In the genomic region with DNA sequence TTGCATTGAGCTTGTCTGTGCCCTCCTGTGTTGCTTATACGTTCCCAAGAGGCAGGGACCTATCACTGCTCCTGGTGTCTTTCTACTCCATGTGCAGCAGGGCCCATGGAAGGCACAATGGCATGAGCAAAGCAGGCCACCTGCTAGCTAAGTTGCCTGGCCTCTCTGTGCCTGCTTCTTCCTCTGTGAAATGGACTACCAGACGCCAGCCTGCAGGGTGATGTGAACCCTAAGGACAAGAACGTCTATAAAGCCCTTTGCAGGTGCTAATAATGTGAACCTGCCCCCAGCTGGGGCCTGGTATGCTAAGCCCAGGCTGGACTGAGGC, we compare ENCODE assay signal across 14 cellular contexts. TPM values are rescaled to one million over a fixed set of nuclear protein-coding genes. Genes with fewer than 3 reads are reported as not detected.
DNase-seq lines count a peak whose midpoint lies in the region; ATAC-seq, FAIRE-seq and TF ChIP-seq lines count a peak whose summit lies in the region.
"Had no signal": no experiment of that assay in that cellular context is flagged by ENCODE, and none has a peak within 500 bp of the region (broad histone marks: within the 10 kb centered on the region; RNA-seq: fewer than 3 reads in every experiment).

No MANE protein-coding gene starts in this region.

- no peaks in the 10 kb centered on the region for H3F3A ChIP-seq in Loucy (ENCODE audit: low read depth)

- intact Hi-C loops in kidney (cut with DNase I) = no loop called here

- H3K9me3 Mint-ChIP-seq in activated naive CD8-positive, alpha-beta T cell treated with anti-CD3 and anti-CD28 coated beads, Interleukin-2, amount 10 ng/mL, durations not matched to agents 7 days and 5 days = no peaks in the 10 kb centered on the region
- no peaks in the 10 kb centered on the region for H3K9me3 Mint-ChIP-seq in activated naive CD8-positive, alpha-beta T cell treated with anti-CD3 and anti-CD28 coated beads, Interleukin-2, amount 50 U/mL, for 24 hours
- no peaks in the 10 kb centered on the region for H3K9me3 Mint-ChIP-seq in stimulated activated memory B cell treated with anti-CD40 and anti-IgM and Interleukin-4, amounts not matched to agents 10 μg/mL and 1 μg/mL and 100 μg/mL, for 72 hours

- ATAC-seq in activated naive CD8-positive, alpha-beta T cell treated with anti-CD3 and anti-CD28 coated beads, Interleukin-2, amount 10 ng/mL, durations not matched to agents 7 days and 5 days (ENCODE audit: low read depth) = no peak
- no peak for ATAC-seq in activated naive CD8-positive, alpha-beta T cell treated with anti-CD3 and anti-CD28 coated beads, Interleukin-2, amount 50 U/mL, for 24 hours
- no peak for ATAC-seq in stimulated activated memory B cell treated with anti-CD40 and anti-IgM and Interleukin-4, amounts not matched to agents 10 μg/mL and 1 μg/mL and 100 μg/mL, for 72 hours
- ATAC-seq in HG02642 (IDR thresholded peaks at IDR 0.05; ENCODE audit: poor library complexity, unreplicated experiment) (no peak), GM19035 (IDR thresholded peaks at IDR 0.05; ENCODE audit: unreplicated experiment) (no peak), GM18868 (IDR thresholded peaks at IDR 0.05; ENCODE audit: unreplicated experiment) (no peak)
- ATAC-seq: HCT116 had no signal

- peak overlapping the region; percentile 38 for H3K9ac ChIP-seq in Loucy (ENCODE audit: low read depth, low read length, poor library complexity, severe bottlenecking)
- H3K9ac ChIP-seq in kidney (ENCODE audit: low read length in 2 of 2) = peak overlapping the region in 1 of 2 donors; percentile 53

- peak overlapping the region; percentile 65 for H3K27ac Mint-ChIP-seq in activated naive CD8-positive, alpha-beta T cell treated with anti-CD3 and anti-CD28 coated beads, Interleukin-2, amount 10 ng/mL, durations not matched to agents 7 days and 5 days
- no peak overlapping the region for H3K27ac Mint-ChIP-seq in activated naive CD8-positive, alpha-beta T cell treated with anti-CD3 and anti-CD28 coated beads, Interleukin-2, amount 50 U/mL, for 24 hours
- peak overlapping the region; percentile 82 for H3K27ac Mint-ChIP-seq in stimulated activated memory B cell treated with anti-CD40 and anti-IgM and Interleukin-4, amounts not matched to agents 10 μg/mL and 1 μg/mL and 100 μg/mL, for 72 hours

- peaks cover 20% of the 10 kb centered on the region for H3K4me1 Mint-ChIP-seq in activated naive CD8-positive, alpha-beta T cell treated with anti-CD3 and anti-CD28 coated beads, Interleukin-2, amount 10 ng/mL, durations not matched to agents 7 days and 5 days
- H3K4me1 Mint-ChIP-seq in activated naive CD8-positive, alpha-beta T cell treated with anti-CD3 and anti-CD28 coated beads, Interleukin-2, amount 50 U/mL, for 24 hours = peaks cover 33% of the 10 kb centered on the region
- H3K4me1 Mint-ChIP-seq in stimulated activated memory B cell treated with anti-CD40 and anti-IgM and Interleukin-4, amounts not matched to agents 10 μg/mL and 1 μg/mL and 100 μg/mL, for 72 hours = peaks cover 79% of the 10 kb centered on the region

- peak overlapping the region; percentile 82 to 83 for H3K27ac ChIP-seq in kidney (ENCODE audit: low read depth in 2 of 2, low read length in 2 of 2)
- H3K27ac ChIP-seq: esophagus muscularis mucosa, SJCRH30, testis had no signal

- FAIRE-seq in kidney (lab: Jason Lieb, UNC) = no peak

- H3K36me3 ChIP-seq in Loucy (ENCODE audit: insufficient read depth, low read length) (peaks cover 25% of the 10 kb centered on the region; the same call in 1 of the 2 replicates), kidney (ENCODE audit: control insufficient read depth in 1 of 2, insufficient read depth in 2 of 2, low read length in 2 of 2) (peaks cover 23 to 30% of the 10 kb centered on the region in 2 donors)

- H3K79me2 ChIP-seq in Loucy (ENCODE audit: insufficient read depth, low read length) = peaks cover 68% of the 10 kb centered on the region

- peaks cover 31% of the 10 kb centered on the region for H4K20me1 ChIP-seq in Loucy (ENCODE audit: insufficient read depth, low read length, poor library complexity, severe bottlenecking)

- H3K27me3 Mint-ChIP-seq in activated naive CD8-positive, alpha-beta T cell treated with anti-CD3 and anti-CD28 coated beads, Interleukin-2, amount 10 ng/mL, durations not matched to agents 7 days and 5 days = no peaks in the 10 kb centered on the region
- H3K27me3 Mint-ChIP-seq in activated naive CD8-positive, alpha-beta T cell treated with anti-CD3 and anti-CD28 coated beads, Interleukin-2, amount 50 U/mL, for 24 hours = no peaks in the 10 kb centered on the region
- H3K27me3 Mint-ChIP-seq in stimulated activated memory B cell treated with anti-CD40 and anti-IgM and Interleukin-4, amounts not matched to agents 10 μg/mL and 1 μg/mL and 100 μg/mL, for 72 hours = no peaks in the 10 kb centered on the region

- H3K27me3 ChIP-seq in Loucy (ENCODE audit: insufficient read depth, low read length, poor library complexity, severe bottlenecking) = peaks cover 4% of the 10 kb centered on the region
- H3K27me3 ChIP-seq: esophagus muscularis mucosa, SJCRH30, testis had no signal

- H3K4me1 ChIP-seq in Loucy (ENCODE audit: insufficient read depth, low read length, poor library complexity, severe bottlenecking) (peaks cover 32% of the 10 kb centered on the region), kidney (ENCODE audit: control insufficient read depth in 1 of 2, insufficient read depth in 1 of 2, low read depth in 1 of 2, low read length in 2 of 2) (peaks cover 39 to 47% of the 10 kb centered on the region in 2 donors)

- peaks cover 13% of the 10 kb centered on the region for H3K36me3 Mint-ChIP-seq in activated naive CD8-positive, alpha-beta T cell treated with anti-CD3 and anti-CD28 coated beads, Interleukin-2, amount 10 ng/mL, durations not matched to agents 7 days and 5 days
- peaks cover 30% of the 10 kb centered on the region for H3K36me3 Mint-ChIP-seq in activated naive CD8-positive, alpha-beta T cell treated with anti-CD3 and anti-CD28 coated beads, Interleukin-2, amount 50 U/mL, for 24 hours (ENCODE audit: low read depth)
- peaks cover 41% of the 10 kb centered on the region for H3K36me3 Mint-ChIP-seq in stimulated activated memory B cell treated with anti-CD40 and anti-IgM and Interleukin-4, amounts not matched to agents 10 μg/mL and 1 μg/mL and 100 μg/mL, for 72 hours

- H3K4me2 ChIP-seq in Loucy (ENCODE audit: low read depth, low read length, poor library complexity, severe bottlenecking) = peak overlapping the region; percentile 88

- DNase-seq in activated naive CD8-positive, alpha-beta T cell treated with anti-CD3 and anti-CD28 coated beads, Interleukin-2, amount 10 ng/mL, durations not matched to agents 7 days and 5 days = no peak
- DNase-seq in activated naive CD8-positive, alpha-beta T cell treated with anti-CD3 and anti-CD28 coated beads, Interleukin-2, amount 50 U/mL, for 24 hours = no peak
- DNase-seq in kidney = no peak
- DNase-seq: DMS53, hippocampal formation, SJCRH30, testis had no signal

- POLR2A ChIA-PET in activated naive CD8-positive, alpha-beta T cell treated with anti-CD3 and anti-CD28 coated beads, Interleukin-2, amount 10 ng/mL, durations not matched to agents 7 days and 5 days (lab: Charles Lee) = interaction anchor here (1.2 kb wide), 1 partner anchor 13 kb away, joined by 3 read pairs; no protein-coding TSS in a partner anchor

- no peak overlapping the region for H3K4me3 Mint-ChIP-seq in activated naive CD8-positive, alpha-beta T cell treated with anti-CD3 and anti-CD28 coated beads, Interleukin-2, amount 10 ng/mL, durations not matched to agents 7 days and 5 days
- no peak overlapping the region for H3K4me3 Mint-ChIP-seq in activated naive CD8-positive, alpha-beta T cell treated with anti-CD3 and anti-CD28 coated beads, Interleukin-2, amount 50 U/mL, for 24 hours
- no peak overlapping the region for H3K4me3 Mint-ChIP-seq in stimulated activated memory B cell treated with anti-CD40 and anti-IgM and Interleukin-4, amounts not matched to agents 10 μg/mL and 1 μg/mL and 100 μg/mL, for 72 hours

- TF ChIP-seq CTCF in Loucy (conservative IDR thresholded peaks at IDR 0.05; ENCODE audit: low read length) = no peak
- TF ChIP-seq CTCF in kidney (IDR thresholded peaks at IDR 0.05; ENCODE audit: borderline replicate concordance, extremely low read depth, insufficient read depth) = no peak

- H3K9me2 ChIP-seq in Loucy (replicated peaks; ENCODE audit: low read depth, low read length) = no peaks in the 10 kb centered on the region

- H3K4me3 ChIP-seq in Loucy (ENCODE audit: low read length, poor library complexity, severe bottlenecking) (peak overlapping the region; percentile 17), kidney (ENCODE audit: low read length in 2 of 2) (peak overlapping the region in 1 of 2 donors; percentile 13)
- H3K4me3 ChIP-seq: esophagus muscularis mucosa, SJCRH30, testis had no signal

- H3K9me3 ChIP-seq in Loucy (ENCODE audit: insufficient read depth, low read depth, low read length) = no peaks in the 10 kb centered on the region
- no peaks in the 10 kb centered on the region for H3K9me3 ChIP-seq in kidney (ENCODE audit: control insufficient read depth in 1 of 2, low read length in 2 of 2)
- H3K9me3 ChIP-seq: esophagus muscularis mucosa, SJCRH30, testis had no signal

- H2AFZ ChIP-seq in Loucy (ENCODE audit: low read length) = no peak overlapping the region

RNA-seq across cellular contexts. Expression of gene GUCD1, which starts 4.1 kb away (rescaled TPM):
- 100 to 1,000 TPM; 103 to 104 TPM for total RNA-seq in activated naive CD8-positive, alpha-beta T cell treated with anti-CD3 and anti-CD28 coated beads, Interleukin-2, amount 10 ng/mL, durations not matched to agents 7 days and 5 days
- 150 TPM for total RNA-seq in kidney
- 111 TPM for polyA plus RNA-seq in kidney (ENCODE audit: insufficient read depth, low read depth, low replicate concordance)

RNA-seq across cellular contexts. Expression of gene SNRPD3, which starts 4.9 kb away (rescaled TPM):
- 100 to 1,000 TPM; 108 to 110 TPM for total RNA-seq in activated naive CD8-positive, alpha-beta T cell treated with anti-CD3 and anti-CD28 coated beads, Interleukin-2, amount 10 ng/mL, durations not matched to agents 7 days and 5 days
- total RNA-seq in kidney = 73.7 TPM
- polyA plus RNA-seq in kidney (ENCODE audit: insufficient read depth, low read depth, low replicate concordance) = 136 TPM

RNA-seq across cellular contexts. Expression of gene LRRC75B, which starts 42.0 kb away (rescaled TPM):
- total RNA-seq in activated naive CD8-positive, alpha-beta T cell treated with anti-CD3 and anti-CD28 coated beads, Interleukin-2, amount 10 ng/mL, durations not matched to agents 7 days and 5 days = 1 to 10 TPM; 2.2 to 3.2 TPM
- 47.6 TPM for total RNA-seq in kidney
- 23.4 TPM for polyA plus RNA-seq in kidney (ENCODE audit: insufficient read depth, low read depth, low replicate concordance)

RNA-seq across cellular contexts. Expression of gene GGT1, which starts 52.1 kb away (rescaled TPM):
- 10 to 100 TPM; 25.4 to 25.7 TPM for total RNA-seq in activated naive CD8-positive, alpha-beta T cell treated with anti-CD3 and anti-CD28 coated beads, Interleukin-2, amount 10 ng/mL, durations not matched to agents 7 days and 5 days
- 169 TPM for total RNA-seq in kidney
- 153 TPM for polyA plus RNA-seq in kidney (ENCODE audit: insufficient read depth, low read depth, low replicate concordance)

RNA-seq across cellular contexts. Expression of gene UPB1, which starts 55.7 kb away (rescaled TPM):
- under 1 TPM; 0.30 to 0.34 TPM for total RNA-seq in activated naive CD8-positive, alpha-beta T cell treated with anti-CD3 and anti-CD28 coated beads, Interleukin-2, amount 10 ng/mL, durations not matched to agents 7 days and 5 days
- 1.0 TPM for total RNA-seq in kidney
- 64.6 TPM for polyA plus RNA-seq in kidney (ENCODE audit: insufficient read depth, low read depth, low replicate concordance)

Comparison
In these comparisons a context has a peak if more than half of its experiments do, and no peak if none do; other contexts are left out.
1. RNA of gene LRRC75B, which starts 42.0 kb away (total RNA-seq): 47.6 TPM in kidney (single experiment); 2.2 to 3.2 TPM in activated naive CD8-positive, alpha-beta T cell treated with anti-CD3 and anti-CD28 coated beads, Interleukin-2, amount 10 ng/mL, durations not matched to agents 7 days and 5 days; every median in the first group is over 10 times any median in the second.